In genomic region chr5:40879163-40879942, GRCh38 we compare ENCODE assay signal across 8 cellular contexts. TPM values are rescaled to one million over a fixed set of nuclear protein-coding genes. Genes with fewer than 3 reads are reported as not detected.
DNase-seq lines count a peak whose midpoint lies in the region; ATAC-seq and TF ChIP-seq lines count a peak whose summit lies in the region.

No MANE protein-coding gene starts in this region.

- no peaks in the 10 kb centered on the region for H3K4me1 ChIP-seq in H9 (ENCODE audit: insufficient read depth, low read length)
- H3K4me1 ChIP-seq in body of pancreas: no peaks in the 10 kb centered on the region

- DNase-seq in BJ (ENCODE audit: low read depth) (peak; percentile 3), H9 (no peak), NCI-H345 treated with DMSO at 0.1 percent for 48 hours (lab: John Stamatoyannopoulos, UW; ENCODE audit: unreplicated experiment) (peak; percentile 39), body of pancreas (no peak), left lobe of liver (ENCODE audit: low spot score) (no peak)
- DNase-seq in activated CD4-positive, alpha-beta T cell treated with anti-CD3 and anti-CD28 coated beads, Interleukin-2, amount 50 U/mL, for 48 hours: no peak

- H3K9me3 Mint-ChIP-seq in H9: peaks cover 28 to 29% of the 10 kb centered on the region in 2 experiments

- no peak overlapping the region for H2BK15ac ChIP-seq in H9 (ENCODE audit: low read depth, low read length)

- H4K20me1 ChIP-seq in H9 (ENCODE audit: control insufficient read depth, insufficient read depth, insufficient read length): no peaks in the 10 kb centered on the region

- H2BK12ac ChIP-seq in H9 (ENCODE audit: insufficient read length, low read depth, low read length): no peak overlapping the region

- H2BK5ac ChIP-seq in H9 (ENCODE audit: insufficient read length, low read length): no peak overlapping the region

- H2AK5ac ChIP-seq in H9 (ENCODE audit: insufficient read length, low read length): no peak overlapping the region

- H3K4me1 Mint-ChIP-seq in H9: no peaks in the 10 kb centered on the region

- H4K91ac ChIP-seq in H9 (ENCODE audit: insufficient read length, low read depth, low read length): no peak overlapping the region

- no peak overlapping the region for H3K27ac ChIP-seq in H9 (ENCODE audit: insufficient read length, low read depth, low read length)
- H3K27ac ChIP-seq in body of pancreas: no peak overlapping the region

- H3K4ac ChIP-seq in H9 (ENCODE audit: low read depth, low read length): no peak overlapping the region

- H2BK20ac ChIP-seq in H9 (ENCODE audit: low read depth, low read length, poor library complexity, severe bottlenecking): no peak overlapping the region

- H2BK120ac ChIP-seq in H9 (ENCODE audit: low read depth, low read length, poor library complexity, severe bottlenecking): no peak overlapping the region

- no peak overlapping the region for H3K4me3 ChIP-seq in BJ (ENCODE audit: low read depth, low read length)
- H3K4me3 ChIP-seq in body of pancreas: no peak overlapping the region

- intact Hi-C loops in body of pancreas (cut with DNase I): no loop called here

- no peak for TF ChIP-seq POLR2A in body of pancreas (IDR thresholded peaks at IDR 0.05)

- peak; percentile 39; the same call in 1 of the 2 replicates for TF ChIP-seq CTCF in BJ (IDR thresholded peaks at IDR 0.05; ENCODE audit: insufficient read depth, low read depth, low read length)
- TF ChIP-seq CTCF in H9 (conservative IDR thresholded peaks at IDR 0.05): peak; percentile 75
- peak; percentile 48 to 68 (median 59) for TF ChIP-seq CTCF in body of pancreas (IDR thresholded peaks at IDR 0.05)

- no peak overlapping the region for H3K4me3 Mint-ChIP-seq in H9

- no peak overlapping the region for H3K9ac ChIP-seq in H9 (ENCODE audit: extremely low read depth, insufficient read length, low read length)

- no peak overlapping the region for H4K5ac ChIP-seq in H9 (ENCODE audit: insufficient read length, low read depth, low read length)

- H3K36me3 Mint-ChIP-seq in H9 (ENCODE audit: insufficient read depth in 1 of 3, low read depth in 3 of 3): peaks cover 7 to 18% (median 13%) of the 10 kb centered on the region in 3 experiments; a peak in 6 of 7 replicates

- no peak overlapping the region for H3K27ac Mint-ChIP-seq in H9

- no peak overlapping the region for H3K23ac ChIP-seq in H9 (ENCODE audit: insufficient read length, low read depth, low read length)

- POLR2A ChIA-PET in BJ (lab: Charles Lee): no interaction called here

- H3K18ac ChIP-seq in H9 (ENCODE audit: insufficient read length, low read depth, low read length): no peak overlapping the region

- H3K27me3 Mint-ChIP-seq in H9 (ENCODE audit: low read depth): no peaks in the 10 kb centered on the region

- no peak overlapping the region for H3K56ac ChIP-seq in H9 (ENCODE audit: insufficient read length, low read depth, low read length)

- peaks cover 12% of the 10 kb centered on the region for H3K9me3 ChIP-seq in H9 (ENCODE audit: control insufficient read depth, low read depth, low read length)
- H3K9me3 ChIP-seq in body of pancreas: no peaks in the 10 kb centered on the region

- ATAC-seq in body of pancreas (no peak), left lobe of liver (peak; percentile 79), GM21367 (IDR thresholded peaks at IDR 0.05; ENCODE audit: unreplicated experiment) (no peak), HG03432 (IDR thresholded peaks at IDR 0.05; ENCODE audit: unreplicated experiment) (no peak)

- no peaks in the 10 kb centered on the region for H3K23me2 ChIP-seq in H9 (ENCODE audit: insufficient read length, low read depth, low read length, poor library complexity, severe bottlenecking)

- no peaks in the 10 kb centered on the region for H3K36me3 ChIP-seq in BJ (ENCODE audit: control insufficient read depth, insufficient read depth, low read length)
- no peaks in the 10 kb centered on the region for H3K36me3 ChIP-seq in body of pancreas (replicated peaks in 1 of 2; ENCODE audit: insufficient read depth in 1 of 2, low read depth in 2 of 2)

- no CpG with 5 or more reads among the region's 10 CpGs for WGBS in H9 (ENCODE audit: extremely low coverage, insufficient read length, low lambda C conversion rate)
- WGBS in body of pancreas, 2 donors: 22 to 26% methylated on average over 10 of the region's 10 CpGs

- H3T11ph ChIP-seq in H9 (ENCODE audit: low read length): no peak overlapping the region

- H3K14ac ChIP-seq in H9 (ENCODE audit: insufficient read depth, low read length): no peak overlapping the region

- no peak overlapping the region for H4K8ac ChIP-seq in H9 (replicated peaks; ENCODE audit: insufficient read length, low read depth, low read length)

- no peak overlapping the region for H2AFZ ChIP-seq in H9 (ENCODE audit: low read length)

- CTCF ChIA-PET in BJ (lab: Yijun Ruan, JAX): interaction anchor here (0.6 to 1.7 kb wide), 11 partner anchors 9 to 1300 kb away, joined by 3 to 7 read pairs (median 4); no protein-coding TSS in a partner anchor

- no peaks in the 10 kb centered on the region for H3K79me2 ChIP-seq in H9 (ENCODE audit: insufficient read depth, low read length)

- no peak overlapping the region for H3K4me2 ChIP-seq in H9 (ENCODE audit: insufficient read depth, insufficient read length, low read length)

- no peaks in the 10 kb centered on the region; the same call in 1 of the 2 replicates for H3K27me3 ChIP-seq in BJ (ENCODE audit: control insufficient read depth, insufficient read depth, low read length)
- no peaks in the 10 kb centered on the region for H3K27me3 ChIP-seq in H9 (ENCODE audit: insufficient read depth, low read length)
- H3K27me3 ChIP-seq in body of pancreas: no peaks in the 10 kb centered on the region

- no peaks in the 10 kb centered on the region for H3K79me1 ChIP-seq in H9 (ENCODE audit: insufficient read depth, low read depth, low read length, poor library complexity, severe bottlenecking)

RNA-seq across cellular contexts. Expression of gene C7, which starts 29.9 kb away (rescaled TPM):
- polyA plus RNA-seq in BJ (2011; rRNA removed): 0.28 and 0.31 TPM in 2 replicates
- 0.15 TPM in 1 of 2 replicates, not detected in the other for polyA minus RNA-seq in BJ (2011; rRNA and poly(A)+ RNA removed)
- 0.52 and 0.70 TPM in 2 replicates for total RNA-seq in H9 (2021)
- 100 to 1,000 TPM; 288 to 392 TPM for total RNA-seq in body of pancreas
- total RNA-seq in left lobe of liver: 96.0 TPM

RNA-seq across cellular contexts. Expression of gene CARD6, which starts 38.2 kb away (rescaled TPM):
- 0.63 and 0.77 TPM in 2 replicates for polyA plus RNA-seq in BJ (2011; rRNA removed)
- 0.52 and 0.62 TPM in 2 replicates for polyA minus RNA-seq in BJ (2011; rRNA and poly(A)+ RNA removed)
- total RNA-seq in H9 (2021) (0.22 and 0.35 TPM in 2 replicates), body of pancreas (1 to 10 TPM; 5.4 to 5.6 TPM), left lobe of liver (2.4 TPM)

RNA-seq across cellular contexts. Expression of gene RPL37, which starts 44.3 kb away (rescaled TPM):
- polyA plus RNA-seq in BJ (2011; rRNA removed): 1,752 and 4,569 TPM in 2 replicates
- 264 and 434 TPM in 2 replicates for polyA minus RNA-seq in BJ (2011; rRNA and poly(A)+ RNA removed)
- total RNA-seq in H9 (2021) (1,726 and 1,735 TPM in 2 replicates), body of pancreas (100 to 1,000 TPM; 126 to 256 TPM), left lobe of liver (375 TPM)

Comparison
In these comparisons a context has a peak if more than half of its experiments do, and no peak if none do; other contexts are left out.
1. DNase-seq: peak in BJ (single experiment) and NCI-H345 treated with DMSO at 0.1 percent for 48 hours (single experiment); none in H9 (single experiment), body of pancreas (0 of 4), left lobe of liver (single experiment) and activated CD4-positive, alpha-beta T cell treated with anti-CD3 and anti-CD28 coated beads, Interleukin-2, amount 50 U/mL, for 48 hours (0 of 2).
2. RNA of gene C7, which starts 29.9 kb away (total RNA-seq): 288 to 392 TPM in body of pancreas and 96.0 TPM in left lobe of liver (single experiment); 0.52 to 0.70 TPM in H9; every median in the first group is over 10 times any median in the second.
3. Peak in every context shown above with its lines, with median percentiles within 50 percentile points of each other: CTCF ChIP-seq.